ENCODE assay signal across 8 cellular contexts in genomic region chr11:44927174-44927661, GRCh38. TPM values are rescaled to one million over a fixed set of nuclear protein-coding genes. Genes with fewer than 3 reads are reported as not detected.
DNase-seq lines count a peak whose midpoint lies in the region; ATAC-seq and TF ChIP-seq lines count a peak whose summit lies in the region.

No MANE protein-coding gene starts in this region.

- H3K9ac ChIP-seq in Karpas-422 (ENCODE audit: low read length), result no peak overlapping the region

- no peaks in the 10 kb centered on the region for H3K36me3 ChIP-seq in Karpas-422 (ENCODE audit: insufficient read depth, low read length)
- H3K36me3 ChIP-seq in RWPE2 (ENCODE audit: low read depth), result no peaks in the 10 kb centered on the region

- no peaks in the 10 kb centered on the region for H3K4me1 ChIP-seq in Karpas-422 (ENCODE audit: low read length)
- no peaks in the 10 kb centered on the region for H3K4me1 ChIP-seq in RWPE2 (ENCODE audit: insufficient read depth, poor library complexity, severe bottlenecking)

- H4K20me1 ChIP-seq in Karpas-422 (ENCODE audit: insufficient read depth, low read depth, low read length), result 0 out of 2 replicates have a peak, but pooled peaks cover 4% of the 10 kb centered on the region

- DNase-seq in DMS79 treated with DMSO at 0.1 percent for 48 hours (lab: John Stamatoyannopoulos, UW), result peak; percentile 77
- DNase-seq in Karpas-422, result peak; percentile 86
- DNase-seq in RWPE2 (ENCODE audit: low spot score), result no peak
- DNase-seq in activated naive CD4-positive, alpha-beta T cell (lab: John Stamatoyannopoulos, UW), result peak; percentile 16 to 51 (median 31)
- peak; percentile 57 for DNase-seq in germinal center (ENCODE audit: low spot score)
- DNase-seq in pons (ENCODE audit: low spot score), result peak; percentile 95

- no peaks in the 10 kb centered on the region for H3K9me3 ChIP-seq in Karpas-422 (ENCODE audit: low read length)
- no peaks in the 10 kb centered on the region for H3K9me3 ChIP-seq in RWPE2 (ENCODE audit: severe bottlenecking)

- H3K9me2 ChIP-seq in Karpas-422 (replicated peaks; ENCODE audit: insufficient read depth, low read length), result no peaks in the 10 kb centered on the region

- H3K27me3 ChIP-seq in Karpas-422 (ENCODE audit: low read length), result no peaks in the 10 kb centered on the region
- no peaks in the 10 kb centered on the region for H3K27me3 ChIP-seq in RWPE2 (ENCODE audit: insufficient read depth, poor library complexity, severe bottlenecking)

- no peak overlapping the region for H3K4me2 ChIP-seq in Karpas-422 (ENCODE audit: low read depth, low read length, poor library complexity, severe bottlenecking)

- H3K27ac ChIP-seq in Karpas-422 (ENCODE audit: low read length), result no peak overlapping the region
- H3K27ac ChIP-seq in RWPE2 (ENCODE audit: poor library complexity, severe bottlenecking), result no peak overlapping the region

- H3K79me2 ChIP-seq in Karpas-422 (ENCODE audit: low read length), result no peaks in the 10 kb centered on the region

- ATAC-seq in RWPE2 (ENCODE audit: low read depth) (peak; percentile 71), GM21723 (IDR thresholded peaks at IDR 0.05; ENCODE audit: unreplicated experiment) (no peak), HG02763 (IDR thresholded peaks at IDR 0.05; ENCODE audit: unreplicated experiment) (no peak)

- peak; percentile 90 for TF ChIP-seq CTCF in RWPE2 (IDR thresholded peaks at IDR 0.05; ENCODE audit: poor library complexity, severe bottlenecking)

- H2AFZ ChIP-seq in Karpas-422 (ENCODE audit: low read length), result no peak overlapping the region

- H3K4me3 ChIP-seq in Karpas-422 (ENCODE audit: low read length) (no peak overlapping the region), RWPE2 (ENCODE audit: severe bottlenecking) (no peak overlapping the region)

RNA-seq across cellular contexts. Expression of gene TP53I11, which starts 23.5 kb away (rescaled TPM):
- total RNA-seq in Karpas-422 (2014; rRNA removed; shearing (Covaris generic); ENCODE audit: low replicate concordance), result 0.34 and 0.72 TPM in 2 replicates
